Comparison of ENCODE assay signal across 13 cellular contexts in the genomic region with DNA sequence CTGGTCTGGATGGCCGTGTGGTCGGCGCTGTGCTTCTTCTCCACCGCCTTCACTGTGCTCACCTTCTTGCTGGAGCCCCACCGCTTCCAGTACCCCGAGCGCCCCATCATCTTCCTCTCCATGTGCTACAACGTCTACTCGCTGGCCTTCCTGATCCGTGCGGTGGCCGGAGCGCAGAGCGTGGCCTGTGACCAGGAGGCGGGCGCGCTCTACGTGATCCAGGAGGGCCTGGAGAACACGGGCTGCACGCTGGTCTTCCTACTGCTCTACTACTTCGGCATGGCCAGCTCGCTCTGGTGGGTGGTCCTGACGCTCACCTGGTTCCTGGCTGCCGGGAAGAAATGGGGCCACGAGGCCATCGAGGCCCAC. TPM values are rescaled to one million over a fixed set of nuclear protein-coding genes. Genes with fewer than 3 reads are reported as not detected.
DNase-seq lines count a peak whose midpoint lies in the region; ATAC-seq and TF ChIP-seq lines count a peak whose summit lies in the region.
"Had no signal": no experiment of that assay in that cellular context is flagged by ENCODE, and none has a peak within 500 bp of the region (broad histone marks: within the 10 kb centered on the region; RNA-seq: fewer than 3 reads in every experiment).

No MANE protein-coding gene starts in this region.

- intact Hi-C loops in Calu3 (cut with micrococcal nuclease; ENCODE audit: unreplicated experiment) (loop anchor here (10.0 kb wide), 1 partner anchor 90 kb away; no protein-coding TSS in a partner anchor), natural killer cell (cut with micrococcal nuclease) (no loop called here), ascending aorta (cut with DNase I) (no loop called here)

- POLR2A ChIA-PET in activated naive CD8-positive, alpha-beta T cell treated with anti-CD3 and anti-CD28 coated beads, Interleukin-2, amount 10 ng/mL, durations not matched to agents 7 days and 5 days (lab: Charles Lee) = no interaction called here

- peaks cover 4 to 12% of the 10 kb centered on the region in 2 donors for H3K36me3 ChIP-seq in ascending aorta
- H3K36me3 ChIP-seq: adrenal gland had no signal

- H3K27me3 Mint-ChIP-seq in Calu3 (ENCODE audit: unreplicated experiment) = no peaks in the 10 kb centered on the region
- peaks cover 12% of the 10 kb centered on the region for H3K27me3 Mint-ChIP-seq in activated naive CD8-positive, alpha-beta T cell treated with anti-CD3 and anti-CD28 coated beads, Interleukin-2, amount 10 ng/mL, durations not matched to agents 7 days and 5 days
- H3K27me3 Mint-ChIP-seq in natural killer cell (ENCODE audit: low read depth in 2 of 2) = no peaks in the 10 kb centered on the region

- no peak for ATAC-seq in activated naive CD8-positive, alpha-beta T cell treated with anti-CD3 and anti-CD28 coated beads, Interleukin-2, amount 10 ng/mL, durations not matched to agents 7 days and 5 days (ENCODE audit: low read depth)
- no peak for ATAC-seq in natural killer cell
- no peak for ATAC-seq in HG03571 (IDR thresholded peaks at IDR 0.05; ENCODE audit: unreplicated experiment)

- H3K27ac ChIP-seq in ascending aorta = no peak overlapping the region
- H3K27ac ChIP-seq: adrenal gland; BLaER1 treated with 17β-estradiol and CSF1 and Interleukin-3, amounts not matched to agents 10 nM and 100 nM had no signal

- DNase-seq in NCI-H1417 (lab: John Stamatoyannopoulos, UW) = peak in 2 of 3 experiments; percentile 57 to 64
- DNase-seq in NCI-H1417 treated with DMSO at 0.1 percent for 48 hours (lab: John Stamatoyannopoulos, UW) = no peak
- no peak for DNase-seq in Calu3
- DNase-seq in activated naive CD8-positive, alpha-beta T cell treated with anti-CD3 and anti-CD28 coated beads, Interleukin-2, amount 10 ng/mL, durations not matched to agents 7 days and 5 days = no peak
- no peak for DNase-seq in natural killer cell
- no peak for DNase-seq in ecto neural progenitor cell (ENCODE audit: low spot score)
- DNase-seq in ascending aorta (ENCODE audit: low spot score in 2 of 2) = no peak
- DNase-seq: adrenal gland, cerebellar nuclear complex, foreskin fibroblast, NCI-H69 had no signal

- H3K9me3 Mint-ChIP-seq in Calu3 (ENCODE audit: low read depth, unreplicated experiment) (no peaks in the 10 kb centered on the region), natural killer cell (no peaks in the 10 kb centered on the region)
- H3K9me3 Mint-ChIP-seq in activated naive CD8-positive, alpha-beta T cell treated with anti-CD3 and anti-CD28 coated beads, Interleukin-2, amount 10 ng/mL, durations not matched to agents 7 days and 5 days = peaks cover 1% of the 10 kb centered on the region

- H3K4me3 ChIP-seq in ascending aorta = no peak overlapping the region

- no TSS peak for BruUV-seq in Calu3 (replicated peaks; lab: Mats Ljungman, UMichigan)

- H3K27me3 ChIP-seq in ascending aorta = no peaks in the 10 kb centered on the region
- H3K27me3 ChIP-seq: adrenal gland had no signal

- no peaks in the 10 kb centered on the region for H3K9me3 ChIP-seq in ascending aorta
- H3K9me3 ChIP-seq: adrenal gland had no signal

- H3K36me3 Mint-ChIP-seq in Calu3 (ENCODE audit: insufficient read depth, unreplicated experiment) = peaks cover 20% of the 10 kb centered on the region
- no peaks in the 10 kb centered on the region for H3K36me3 Mint-ChIP-seq in activated naive CD8-positive, alpha-beta T cell treated with anti-CD3 and anti-CD28 coated beads, Interleukin-2, amount 10 ng/mL, durations not matched to agents 7 days and 5 days
- H3K36me3 Mint-ChIP-seq in natural killer cell = no peaks in the 10 kb centered on the region

- no peak overlapping the region for H3K27ac Mint-ChIP-seq in Calu3 (ENCODE audit: unreplicated experiment)
- H3K27ac Mint-ChIP-seq in activated naive CD8-positive, alpha-beta T cell treated with anti-CD3 and anti-CD28 coated beads, Interleukin-2, amount 10 ng/mL, durations not matched to agents 7 days and 5 days = no peak overlapping the region
- no peak overlapping the region for H3K27ac Mint-ChIP-seq in natural killer cell

- H3K4me3 Mint-ChIP-seq in Calu3 (ENCODE audit: low read depth, unreplicated experiment) = peak overlapping the region; percentile 50
- H3K4me3 Mint-ChIP-seq in activated naive CD8-positive, alpha-beta T cell treated with anti-CD3 and anti-CD28 coated beads, Interleukin-2, amount 10 ng/mL, durations not matched to agents 7 days and 5 days = peak overlapping the region; percentile 65
- peak overlapping the region; percentile 77 for H3K4me3 Mint-ChIP-seq in natural killer cell

- TF ChIP-seq CTCF in Calu3 (IDR thresholded peaks at IDR 0.05; ENCODE audit: unreplicated experiment) (no peak), natural killer cell (IDR thresholded peaks at IDR 0.05) (no peak), ascending aorta (IDR thresholded peaks at IDR 0.05) (no peak)

- H3K4me1 ChIP-seq in ascending aorta = peaks cover 0 to 3% of the 10 kb centered on the region in 2 donors

- H3K4me1 Mint-ChIP-seq in Calu3 (ENCODE audit: low read depth, unreplicated experiment) (no peaks in the 10 kb centered on the region), natural killer cell (peaks cover 0 to 3% of the 10 kb centered on the region in 2 donors)
- peaks cover 3% of the 10 kb centered on the region for H3K4me1 Mint-ChIP-seq in activated naive CD8-positive, alpha-beta T cell treated with anti-CD3 and anti-CD28 coated beads, Interleukin-2, amount 10 ng/mL, durations not matched to agents 7 days and 5 days

- CTCF ChIA-PET in Calu3 (lab: Charles Lee) = no interaction called here

RNA-seq across cellular contexts. Expression of a gene that starts 1.1 kb away (rescaled TPM):
- total RNA-seq in Calu3 (2022) (0.50 and 0.56 TPM in 2 replicates), natural killer cell (under 1 TPM in 2 of 3 donors, not detected in 1; 0.15 to 0.25 TPM), ascending aorta (0.43 TPM)
- total RNA-seq in activated naive CD8-positive, alpha-beta T cell treated with anti-CD3 and anti-CD28 coated beads, Interleukin-2, amount 10 ng/mL, durations not matched to agents 7 days and 5 days = under 1 TPM in 1 of 2 experiments, not detected in 1; 0.11 TPM

Comparison
In these comparisons a context has a peak if more than half of its experiments do, and no peak if none do; other contexts are left out.
1. DNase-seq: peak in NCI-H1417 (2 of 3); none in NCI-H1417 treated with DMSO at 0.1 percent for 48 hours (single experiment), Calu3 (single experiment), activated naive CD8-positive, alpha-beta T cell treated with anti-CD3 and anti-CD28 coated beads, Interleukin-2, amount 10 ng/mL, durations not matched to agents 7 days and 5 days (single experiment), natural killer cell (single experiment), ecto neural progenitor cell (single experiment) and ascending aorta (0 of 2).
2. Peak in every context shown above with its lines, with median percentiles within 50 percentile points of each other: H3K4me3 Mint-ChIP-seq.